ENCODE assay signal across 7 cellular contexts in the genomic region with DNA sequence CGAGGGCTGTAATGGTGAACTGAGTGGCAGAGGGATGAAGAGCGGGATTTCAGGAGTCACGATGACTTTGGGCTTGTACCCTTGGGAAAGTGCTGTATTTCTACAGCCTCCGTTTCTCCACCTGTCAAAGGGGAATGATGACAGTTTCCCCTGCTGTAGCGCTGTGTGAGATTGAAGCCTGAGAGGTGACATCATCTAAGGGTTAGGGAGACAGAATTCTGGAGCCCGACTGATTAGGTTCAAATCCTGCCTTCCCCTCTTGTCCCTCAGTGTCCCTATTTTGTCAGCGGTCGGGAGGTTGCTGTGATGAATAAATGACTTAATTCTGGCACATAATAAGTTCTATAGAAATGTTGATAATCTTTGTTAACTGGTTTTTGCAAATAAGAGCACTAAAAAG. TPM values are rescaled to one million over a fixed set of nuclear protein-coding genes. Genes with fewer than 3 reads are reported as not detected.
DNase-seq lines count a peak whose midpoint lies in the region; ATAC-seq and TF ChIP-seq lines count a peak whose summit lies in the region.

No MANE protein-coding gene starts in this region.

- no peak for TF ChIP-seq EP300 in stomach (IDR thresholded peaks at IDR 0.05)

- H3K9me3 Mint-ChIP-seq in activated T-helper 17 cell treated with anti-CD3 and anti-CD28 coated beads, Interleukin-2, amount 50 U/mL, for 72 hours: no peaks in the 10 kb centered on the region

- H3K36me3 ChIP-seq in iPS-20b (ENCODE audit: insufficient read depth, low read depth, low read length) (peaks cover 34% of the 10 kb centered on the region), stomach (peaks cover 34 to 44% (median 41%) of the 10 kb centered on the region in 4 donors)

- H3K9ac ChIP-seq in iPS-20b (ENCODE audit: low read depth, low read length): peak overlapping the region; percentile 96; the same call in 1 of the 2 replicates

- H3K4me3 Mint-ChIP-seq in activated T-helper 17 cell treated with anti-CD3 and anti-CD28 coated beads, Interleukin-2, amount 50 U/mL, for 72 hours: peak overlapping the region; percentile 92

- H3K27me3 ChIP-seq in HL-60 (ENCODE audit: insufficient read depth, poor library complexity, severe bottlenecking) (no peaks in the 10 kb centered on the region), iPS-20b (ENCODE audit: insufficient read depth, low read length) (no peaks in the 10 kb centered on the region), stomach (no peaks in the 10 kb centered on the region)

- no peak for TF ChIP-seq POLR2A in stomach (IDR thresholded peaks at IDR 0.05)

- peak overlapping the region; percentile 67 for H3K4me3 ChIP-seq in HL-60 (replicated peaks; ENCODE audit: insufficient read depth, low read length)
- peak overlapping the region; percentile 100 for H3K4me3 ChIP-seq in iPS-20b (ENCODE audit: low read length)
- H3K4me3 ChIP-seq in stomach: peak overlapping the region; percentile 90 to 96 (median 91)

- H3K4me1 ChIP-seq in iPS-20b (ENCODE audit: insufficient read depth, low read length) (no peaks in the 10 kb centered on the region; the same call in 1 of the 2 replicates), stomach (peaks cover 7 to 36% (median 32%) of the 10 kb centered on the region in 4 donors)

- TF ChIP-seq CTCF in HL-60 (IDR thresholded peaks at IDR 0.05; ENCODE audit: insufficient read depth, low read length): no peak
- no peak for TF ChIP-seq CTCF in stomach (IDR thresholded peaks at IDR 0.05)

- intact Hi-C loops in stomach (cut with DNase I; ENCODE audit: low total_unique reads): loop anchor here (10.0 kb wide), 1 partner anchor 138 kb away; a partner anchor contains a TSS

- H3K9me3 ChIP-seq in iPS-20b (ENCODE audit: insufficient read depth, low read depth, low read length) (no peaks in the 10 kb centered on the region), stomach (no peaks in the 10 kb centered on the region)

- no peak for DNase-seq in HL-60 (ENCODE audit: low read depth in 1 of 2, low spot score in 1 of 2)
- DNase-seq in stomach: no peak
- DNase-seq in islet precursor cell: no peak
- no peak for DNase-seq in ecto neural progenitor cell (ENCODE audit: low spot score)

- H3K36me3 Mint-ChIP-seq in activated T-helper 17 cell treated with anti-CD3 and anti-CD28 coated beads, Interleukin-2, amount 50 U/mL, for 72 hours (ENCODE audit: low read depth): peaks cover 60% of the 10 kb centered on the region

- peaks cover 8% of the 10 kb centered on the region for H3K4me1 Mint-ChIP-seq in activated T-helper 17 cell treated with anti-CD3 and anti-CD28 coated beads, Interleukin-2, amount 50 U/mL, for 72 hours

- WGBS in stomach, 5 donors: 16 to 23% (median 21%) methylated on average over 8 of the region's 8 CpGs

- H3K27ac ChIP-seq in HL-60 (replicated peaks) (peak overlapping the region; percentile 79), iPS-20b (ENCODE audit: low read length) (peak overlapping the region; percentile 78), stomach (peak overlapping the region; percentile 86 to 93 (median 88))

- ATAC-seq in activated T-helper 17 cell treated with anti-CD3 and anti-CD28 coated beads, Interleukin-2, amount 50 U/mL, for 72 hours (replicated peaks): no peak
- ATAC-seq in GM21723 (IDR thresholded peaks at IDR 0.05; ENCODE audit: unreplicated experiment): no peak

- no peaks in the 10 kb centered on the region for H3K27me3 Mint-ChIP-seq in activated T-helper 17 cell treated with anti-CD3 and anti-CD28 coated beads, Interleukin-2, amount 50 U/mL, for 72 hours

- H3K27ac Mint-ChIP-seq in activated T-helper 17 cell treated with anti-CD3 and anti-CD28 coated beads, Interleukin-2, amount 50 U/mL, for 72 hours: peak overlapping the region; percentile 94

RNA-seq across cellular contexts. Expression of a gene that starts 0.7 kb away (rescaled TPM):
- 100 to 1,000 TPM in 1 of 2 donors, 10 to 100 TPM in 1; 61.1 to 142 TPM for total RNA-seq in activated T-helper 17 cell treated with anti-CD3 and anti-CD28 coated beads, Interleukin-2, amount 50 U/mL, for 72 hours
- total RNA-seq in stomach: 100 to 1,000 TPM in 1 of 5 donors, 10 to 100 TPM in 4; 16.1 to 314 (median 58.4) TPM
- 10 to 100 TPM; 48.7 to 53.1 (median 51.8) TPM for polyA plus RNA-seq in stomach

RNA-seq across cellular contexts. Expression of a gene that starts 18.2 kb away (rescaled TPM):
- 10 to 100 TPM; 47.8 to 88.5 TPM for total RNA-seq in activated T-helper 17 cell treated with anti-CD3 and anti-CD28 coated beads, Interleukin-2, amount 50 U/mL, for 72 hours
- 10 to 100 TPM in 2 of 5 donors, 1 to 10 TPM in 3; 2.3 to 15.6 (median 8.7) TPM for total RNA-seq in stomach
- 1 to 10 TPM; 7.9 to 9.5 (median 8.8) TPM for polyA plus RNA-seq in stomach

RNA-seq across cellular contexts. Expression of a gene that starts 21.6 kb away (rescaled TPM):
- 10 to 100 TPM in 1 of 2 donors, 1 to 10 TPM in 1; 7.9 to 17.1 TPM for total RNA-seq in activated T-helper 17 cell treated with anti-CD3 and anti-CD28 coated beads, Interleukin-2, amount 50 U/mL, for 72 hours
- total RNA-seq in stomach: 10 to 100 TPM in 1 of 5 donors, 1 to 10 TPM in 1, under 1 TPM in 2, not detected in 1; 0.29 to 11.7 (median 5.1) TPM
- 1 to 10 TPM; 2.4 to 2.9 (median 2.7) TPM for polyA plus RNA-seq in stomach

RNA-seq across cellular contexts. Expression of a gene that starts 34.0 kb away (rescaled TPM):
- 1 to 10 TPM in 1 of 2 donors, under 1 TPM in 1; 0.78 to 2.2 TPM for total RNA-seq in activated T-helper 17 cell treated with anti-CD3 and anti-CD28 coated beads, Interleukin-2, amount 50 U/mL, for 72 hours
- total RNA-seq in stomach: 1 to 10 TPM in 1 of 5 donors, not detected in 4; 1.9 TPM
- under 1 TPM in 2 of 3 donors, not detected in 1; 0.56 to 0.85 TPM for polyA plus RNA-seq in stomach

RNA-seq across cellular contexts. Expression of a gene that starts 37.0 kb away (rescaled TPM):
- total RNA-seq in activated T-helper 17 cell treated with anti-CD3 and anti-CD28 coated beads, Interleukin-2, amount 50 U/mL, for 72 hours: 1 to 10 TPM in 1 of 2 donors, under 1 TPM in 1; 0.71 to 8.6 TPM
- total RNA-seq in stomach: under 1 TPM in 1 of 5 donors, not detected in 4; 0.45 TPM
- polyA plus RNA-seq in stomach: under 1 TPM in 2 of 3 donors, not detected in 1; 0.12 to 0.50 TPM
